In the genomic region with DNA sequence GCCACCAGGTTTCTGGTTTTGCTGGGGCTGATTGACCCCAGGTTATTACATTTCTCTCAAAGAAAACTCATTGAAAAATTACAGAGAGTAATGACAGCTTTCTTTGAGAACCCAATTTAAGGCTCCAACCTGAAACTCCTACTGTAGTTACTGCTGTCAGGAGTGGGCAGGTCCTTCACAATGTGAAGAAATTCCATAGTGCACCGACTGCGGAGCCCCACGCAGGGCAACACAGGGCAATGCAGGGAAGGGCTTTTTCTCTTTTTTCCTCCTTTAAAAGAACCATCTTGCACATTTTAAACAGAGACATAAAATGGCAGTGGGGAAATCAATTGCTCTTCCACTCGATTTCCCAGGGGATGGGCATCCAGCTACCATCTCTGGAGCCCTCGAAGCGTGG, we compare ENCODE assay signal across 21 cellular contexts.
DNase-seq lines count a peak whose midpoint lies in the region; ATAC-seq and TF ChIP-seq lines count a peak whose summit lies in the region.
"Had no signal": no experiment of that assay in that cellular context is flagged by ENCODE, and none has a peak within 500 bp of the region (broad histone marks: within the 10 kb centered on the region; RNA-seq: fewer than 3 reads in every experiment).

No MANE protein-coding gene starts in this region.

- no peak overlapping the region for H3K4me3 ChIP-seq in BLaER1
- H3K4me3 ChIP-seq in naive thymus-derived CD4-positive, alpha-beta T cell (ENCODE audit: low read length), result no peak overlapping the region
- H3K4me3 ChIP-seq: esophagus muscularis mucosa, heart left ventricle, Peyer's patch, upper lobe of left lung had no signal

- H3K9me3 ChIP-seq in BLaER1, result peaks cover 7% of the 10 kb centered on the region
- H3K9me3 ChIP-seq in naive thymus-derived CD4-positive, alpha-beta T cell (ENCODE audit: control insufficient read depth in 2 of 3, low read length in 3 of 3), result no peaks in the 10 kb centered on the region
- H3K9me3 ChIP-seq: esophagus muscularis mucosa, heart left ventricle, Peyer's patch, upper lobe of left lung had no signal

- H4K20me1 ChIP-seq in BLaER1, result peaks cover 84% of the 10 kb centered on the region

- peaks cover 47% of the 10 kb centered on the region for H3K4me1 Mint-ChIP-seq in activated CD4-positive, alpha-beta T cell treated with anti-CD3 and anti-CD28 coated beads for 36 hours
- H3K4me1 Mint-ChIP-seq in WTC11, result peaks cover 70% of the 10 kb centered on the region
- H3K4me1 Mint-ChIP-seq in naive thymus-derived CD4-positive, alpha-beta T cell, result peaks cover 42 to 64% (median 57%) of the 10 kb centered on the region in 7 donors

- no peaks in the 10 kb centered on the region for H3K9me3 Mint-ChIP-seq in activated CD4-positive, alpha-beta T cell treated with anti-CD3 and anti-CD28 coated beads for 36 hours (ENCODE audit: low read depth)
- no peaks in the 10 kb centered on the region for H3K9me3 Mint-ChIP-seq in WTC11
- peaks cover 0 to 4% (median 0%) of the 10 kb centered on the region in 11 donors for H3K9me3 Mint-ChIP-seq in naive thymus-derived CD4-positive, alpha-beta T cell

- no peak overlapping the region for H3K4me3 Mint-ChIP-seq in activated CD4-positive, alpha-beta T cell treated with anti-CD3 and anti-CD28 coated beads for 36 hours
- H3K4me3 Mint-ChIP-seq in WTC11, result no peak overlapping the region
- peak overlapping the region in 1 of 10 donors; percentile 53 for H3K4me3 Mint-ChIP-seq in naive thymus-derived CD4-positive, alpha-beta T cell

- no peaks in the 10 kb centered on the region for H3K27me3 Mint-ChIP-seq in activated CD4-positive, alpha-beta T cell treated with anti-CD3 and anti-CD28 coated beads for 36 hours
- no peaks in the 10 kb centered on the region for H3K27me3 Mint-ChIP-seq in WTC11 (ENCODE audit: low read depth)
- H3K27me3 Mint-ChIP-seq in naive thymus-derived CD4-positive, alpha-beta T cell, result no peaks in the 10 kb centered on the region

- peaks cover 54% of the 10 kb centered on the region for H3K36me3 ChIP-seq in BLaER1
- H3K36me3 ChIP-seq in naive thymus-derived CD4-positive, alpha-beta T cell (ENCODE audit: control insufficient read depth in 2 of 3, insufficient read depth in 3 of 3, low read length in 3 of 3), result peaks cover 0 to 49% (median 18%) of the 10 kb centered on the region in 3 experiments
- H3K36me3 ChIP-seq: brain microvascular endothelial cell had no signal

- intact Hi-C loops in activated CD4-positive, alpha-beta T cell treated with anti-CD3 and anti-CD28 coated beads for 36 hours (cut with DNase I, micrococcal nuclease), result loop anchor here (1.0 to 5.0 kb wide), 3 partner anchors 76 to 107 kb away; a partner anchor contains a TSS
- intact Hi-C loops in naive thymus-derived CD4-positive, alpha-beta T cell (cut with micrococcal nuclease), result loop anchor here (1.0 to 10.0 kb wide), 14 partner anchors 45 to 1602 kb away; a partner anchor contains a TSS

- POLR2A ChIA-PET in activated CD4-positive, alpha-beta T cell treated with anti-CD3 and anti-CD28 coated beads for 36 hours (lab: Charles Lee), result no interaction called here
- POLR2A ChIA-PET in WTC11 (lab: Charles Lee), result no interaction called here
- POLR2A ChIA-PET in naive thymus-derived CD4-positive, alpha-beta T cell (lab: Charles Lee), result interaction anchor here (1.2 to 11.6 kb wide), 4 partner anchors 36 to 105 kb away, joined by 8 to 125 read pairs (median 55); a partner anchor contains a TSS

- peaks cover 66% of the 10 kb centered on the region for H3K36me3 Mint-ChIP-seq in activated CD4-positive, alpha-beta T cell treated with anti-CD3 and anti-CD28 coated beads for 36 hours (ENCODE audit: low read depth)
- H3K36me3 Mint-ChIP-seq in WTC11, result peaks cover 43% of the 10 kb centered on the region
- H3K36me3 Mint-ChIP-seq in naive thymus-derived CD4-positive, alpha-beta T cell, result peaks cover 5 to 42% (median 35%) of the 10 kb centered on the region in 5 donors

- 0 out of 2 replicates have a peak overlapping the region, but pooled peaks have one; percentile 20 for H3K27ac ChIP-seq in BLaER1
- peak overlapping the region; percentile 68 for H3K27ac ChIP-seq in naive thymus-derived CD4-positive, alpha-beta T cell (ENCODE audit: low read depth, low read length)
- H3K27ac ChIP-seq: brain microvascular endothelial cell, esophagus muscularis mucosa, heart left ventricle, upper lobe of left lung, WERI-Rb-1 had no signal

- DNase-seq in activated CD4-positive, alpha-beta T cell treated with anti-CD3 and anti-CD28 coated beads for 36 hours, result no peak
- no peak for DNase-seq in activated CD4-positive, alpha-beta T cell treated with anti-CD3 and anti-CD28 coated beads for 4 hours
- DNase-seq in WTC11 (ENCODE audit: low spot score) (no peak), NCI-H1105 (lab: John Stamatoyannopoulos, UW) (no peak), GOT3 (lab: John Stamatoyannopoulos, UW) (no peak)
- no peak for DNase-seq in naive thymus-derived CD4-positive, alpha-beta T cell
- DNase-seq: brain microvascular endothelial cell, cerebellar nuclear complex, foreskin fibroblast, GF-D8, heart left ventricle, IMR-90, kidney, NCI-H1694, NCI-H82, upper lobe of left lung, WERI-Rb-1 had no signal

- ATAC-seq in activated CD4-positive, alpha-beta T cell treated with anti-CD3 and anti-CD28 coated beads for 36 hours, result no peak
- ATAC-seq in WTC11, result no peak
- no peak for ATAC-seq in naive thymus-derived CD4-positive, alpha-beta T cell
- no peak for ATAC-seq in GM21360 (IDR thresholded peaks at IDR 0.05; ENCODE audit: unreplicated experiment)

- peaks cover 100% of the 10 kb centered on the region for H3K4me1 ChIP-seq in BLaER1
- H3K4me1 ChIP-seq in naive thymus-derived CD4-positive, alpha-beta T cell (ENCODE audit: control insufficient read depth in 2 of 2, insufficient read depth in 2 of 2, low read length in 2 of 2), result peaks cover 19 to 44% of the 10 kb centered on the region in 2 donors
- H3K4me1 ChIP-seq: Peyer's patch, upper lobe of left lung had no signal

- peak overlapping the region; percentile 79 for H3K27ac Mint-ChIP-seq in activated CD4-positive, alpha-beta T cell treated with anti-CD3 and anti-CD28 coated beads for 36 hours
- peak overlapping the region; percentile 97 for H3K27ac Mint-ChIP-seq in WTC11
- peak overlapping the region in 8 of 9 donors; percentile 82 to 96 (median 92) for H3K27ac Mint-ChIP-seq in naive thymus-derived CD4-positive, alpha-beta T cell

- H3K27me3 ChIP-seq in BLaER1, result no peaks in the 10 kb centered on the region
- no peaks in the 10 kb centered on the region for H3K27me3 ChIP-seq in naive thymus-derived CD4-positive, alpha-beta T cell (ENCODE audit: control insufficient read depth in 2 of 2, insufficient read depth in 2 of 2, low read length in 2 of 2)
- H3K27me3 ChIP-seq: brain microvascular endothelial cell, esophagus muscularis mucosa, heart left ventricle, Peyer's patch, upper lobe of left lung had no signal

- TF ChIP-seq CTCF in WTC11 (IDR thresholded peaks at IDR 0.05), result no peak

- H3K4me2 ChIP-seq in BLaER1, result peak overlapping the region; percentile 91

- CTCF ChIA-PET in activated CD4-positive, alpha-beta T cell treated with anti-CD3 and anti-CD28 coated beads for 36 hours (lab: Charles Lee), result interaction anchor here (0.5 to 6.0 kb wide), 11 partner anchors 9 to 1013 kb away, joined by 3 to 61 read pairs (median 5); no protein-coding TSS in a partner anchor
- CTCF ChIA-PET in WTC11 (lab: Charles Lee), result interaction anchor here (0.6 to 6.2 kb wide), 14 partner anchors 9 to 305 kb away, joined by 3 to 32 read pairs (median 4); a partner anchor contains a TSS
- CTCF ChIA-PET in naive thymus-derived CD4-positive, alpha-beta T cell (lab: Charles Lee), result interaction anchor here (0.7 to 11.7 kb wide), 8 partner anchors 25 to 135 kb away, joined by 3 to 147 read pairs (median 4); a partner anchor contains a TSS

- no peak overlapping the region; the same call in 1 of the 2 replicates for H3K9ac ChIP-seq in BLaER1

TF ChIP-seq in WTC11, 78 proteins besides CTCF, POLR2A, EP300 and RAD21:
- TF ChIP-seq, protein P1, sequence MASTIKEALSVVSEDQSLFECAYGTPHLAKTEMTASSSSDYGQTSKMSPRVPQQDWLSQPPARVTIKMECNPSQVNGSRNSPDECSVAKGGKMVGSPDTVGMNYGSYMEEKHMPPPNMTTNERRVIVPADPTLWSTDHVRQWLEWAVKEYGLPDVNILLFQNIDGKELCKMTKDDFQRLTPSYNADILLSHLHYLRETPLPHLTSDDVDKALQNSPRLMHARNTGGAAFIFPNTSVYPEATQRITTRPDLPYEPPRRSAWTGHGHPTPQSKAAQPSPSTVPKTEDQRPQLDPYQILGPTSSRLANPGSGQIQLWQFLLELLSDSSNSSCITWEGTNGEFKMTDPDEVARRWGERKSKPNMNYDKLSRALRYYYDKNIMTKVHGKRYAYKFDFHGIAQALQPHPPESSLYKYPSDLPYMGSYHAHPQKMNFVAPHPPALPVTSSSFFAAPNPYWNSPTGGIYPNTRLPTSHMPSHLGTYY (CRISPR knock-in tag; IDR thresholded peaks at IDR 0.05), result no peak
- TF ChIP-seq, protein P2, sequence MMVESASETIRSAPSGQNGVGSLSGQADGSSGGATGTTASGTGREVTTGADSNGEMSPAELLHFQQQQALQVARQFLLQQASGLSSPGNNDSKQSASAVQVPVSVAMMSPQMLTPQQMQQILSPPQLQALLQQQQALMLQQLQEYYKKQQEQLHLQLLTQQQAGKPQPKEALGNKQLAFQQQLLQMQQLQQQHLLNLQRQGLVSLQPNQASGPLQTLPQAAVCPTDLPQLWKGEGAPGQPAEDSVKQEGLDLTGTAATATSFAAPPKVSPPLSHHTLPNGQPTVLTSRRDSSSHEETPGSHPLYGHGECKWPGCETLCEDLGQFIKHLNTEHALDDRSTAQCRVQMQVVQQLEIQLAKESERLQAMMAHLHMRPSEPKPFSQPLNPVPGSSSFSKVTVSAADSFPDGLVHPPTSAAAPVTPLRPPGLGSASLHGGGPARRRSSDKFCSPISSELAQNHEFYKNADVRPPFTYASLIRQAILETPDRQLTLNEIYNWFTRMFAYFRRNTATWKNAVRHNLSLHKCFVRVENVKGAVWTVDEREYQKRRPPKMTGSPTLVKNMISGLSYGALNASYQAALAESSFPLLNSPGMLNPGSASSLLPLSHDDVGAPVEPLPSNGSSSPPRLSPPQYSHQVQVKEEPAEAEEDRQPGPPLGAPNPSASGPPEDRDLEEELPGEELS (CRISPR knock-in tag; IDR thresholded peaks at IDR 0.05), result no peak
- TF ChIP-seq ZNF263 (CRISPR knock-in tag; IDR thresholded peaks at IDR 0.05; ENCODE audit: low read depth) (no peak), JUN (CRISPR knock-in tag; IDR thresholded peaks at IDR 0.05) (no peak)
TF ChIP-seq in WTC11: peak in this region for 0.
